ENCODE assay signal across 16 cellular contexts in genomic region chr5:169629847-169630548, GRCh38. TPM values are rescaled to one million over a fixed set of nuclear protein-coding genes. Genes with fewer than 3 reads are reported as not detected.
A peak's percentile ranks its signal among the peaks of the same experiment; 100 is the strongest.
DNase-seq lines count a peak whose midpoint lies in the region; ATAC-seq, FAIRE-seq and TF ChIP-seq lines count a peak whose summit lies in the region.
"Had no signal": no experiment of that assay in that cellular context is flagged by ENCODE, and none has a peak within 500 bp of the region (broad histone marks: within the 10 kb centered on the region; RNA-seq: fewer than 3 reads in every experiment).

No MANE protein-coding gene starts in this region.

- peak overlapping the region; percentile 52 for H3K4me2 ChIP-seq in A549

- no peak overlapping the region for H3K27ac Mint-ChIP-seq in nephron progenitor cell
- H3K27ac Mint-ChIP-seq: activated CD4-positive, alpha-beta T cell treated with anti-CD3 and anti-CD28 coated beads, Interleukin-2, amount 10 ng/mL, durations not matched to agents 7 days and 5 days had no signal

- CTCF ChIA-PET in A549 (lab: Yijun Ruan, JAX) = interaction anchor here (0.8 to 1.4 kb wide), 4 partner anchors 64 to 643 kb away, joined by 3 read pairs; partner anchors contain the start of gene INSYN2B

- H3K9me3 ChIP-seq in A549 (peaks cover 6% of the 10 kb centered on the region), gastroesophageal sphincter (peaks cover 0 to 10% (median 0%) of the 10 kb centered on the region in 3 donors)

- ATAC-seq in A549 = peak; percentile 96
- peak; percentile 55 for ATAC-seq in GM18520 (IDR thresholded peaks at IDR 0.05; ENCODE audit: unreplicated experiment)
- ATAC-seq in SK-N-SH treated with all-trans-retinoic acid at 6 μM for 48 hours = peak; percentile 79
- no peak for ATAC-seq in HG02798 (IDR thresholded peaks at IDR 0.05; ENCODE audit: poor library complexity, unreplicated experiment)
- ATAC-seq in gastroesophageal sphincter = no peak

- no peak for FAIRE-seq in A549 (lab: Jason Lieb, UNC)
- FAIRE-seq: H1 had no signal

- TF ChIP-seq POLR2A in A549 (IDR thresholded peaks at IDR 0.05; ENCODE audit: low read length) (no peak), gastroesophageal sphincter (IDR thresholded peaks at IDR 0.05) (no peak)

- no peaks in the 10 kb centered on the region for H3K4me1 Mint-ChIP-seq in nephron progenitor cell
- H3K4me1 Mint-ChIP-seq: neural crest cell had no signal

- TF ChIP-seq CTCF in A549 (IDR thresholded peaks at IDR 0.05) (no peak), fibroblast of mammary gland (conservative IDR thresholded peaks at IDR 0.05; ENCODE audit: control insufficient read depth, insufficient read depth, low read depth, low read length) (no peak), nephron progenitor cell (IDR thresholded peaks at IDR 0.05) (no peak), gastroesophageal sphincter (IDR thresholded peaks at IDR 0.05) (no peak)

- no peak overlapping the region for H3K4me3 Mint-ChIP-seq in nephron progenitor cell
- H3K4me3 Mint-ChIP-seq: activated CD4-positive, alpha-beta T cell treated with anti-CD3 and anti-CD28 coated beads, Interleukin-2, amount 10 ng/mL, durations not matched to agents 7 days and 5 days; neural crest cell had no signal

- peaks cover 11% of the 10 kb centered on the region for H3K27me3 Mint-ChIP-seq in nephron progenitor cell (ENCODE audit: low read depth, poor library complexity)

- H3K36me3 ChIP-seq in gastroesophageal sphincter = no peaks in the 10 kb centered on the region
- H3K36me3 ChIP-seq: cardiac muscle cell, tibial nerve had no signal

- TF ChIP-seq EP300 in A549 (IDR thresholded peaks at IDR 0.05) (peak in 1 of 2 experiments; percentile 37; a peak in 1 of 5 replicates), gastroesophageal sphincter (IDR thresholded peaks at IDR 0.05) (no peak)

- no peaks in the 10 kb centered on the region for H3K27me3 ChIP-seq in gastroesophageal sphincter
- H3K27me3 ChIP-seq: cardiac muscle cell, tibial nerve had no signal

- no peaks in the 10 kb centered on the region for H3K36me3 Mint-ChIP-seq in nephron progenitor cell (ENCODE audit: low read depth)

- POLR2A ChIA-PET in A549 (lab: Yijun Ruan, JAX) = no interaction called here

- WGBS in A549 (ENCODE audit: missing lambda C conversion rate) = 30% methylated on average over 6 of the region's 6 CpGs
- 65 to 91% methylated on average over 5 of the region's 6 CpGs for WGBS in gastroesophageal sphincter (ENCODE audit: low coverage in 1 of 2), 2 donors

- DNase-seq in A549 (ENCODE audit: low read depth in 1 of 2, low spot score in 1 of 2) = peak; percentile 57 to 83
- DNase-seq in fibroblast of mammary gland (ENCODE audit: low read depth) = peak; percentile 89
- DNase-seq in nephron progenitor cell = no peak
- DNase-seq in pons (ENCODE audit: low spot score) = no peak
- DNase-seq: activated CD4-positive, alpha-beta T cell treated with anti-CD3 and anti-CD28 coated beads, Interleukin-2, amount 10 ng/mL, durations not matched to agents 7 days and 5 days; NCI-H2029 treated with DMSO at 0.1 percent for 48 hours; RPMI8226 had no signal

- peaks cover 14% of the 10 kb centered on the region for H3K9me3 Mint-ChIP-seq in nephron progenitor cell

- peaks cover 49% of the 10 kb centered on the region for H3K4me1 ChIP-seq in A549
- no peaks in the 10 kb centered on the region for H3K4me1 ChIP-seq in gastroesophageal sphincter
- H3K4me1 ChIP-seq: tibial nerve had no signal

- H3K4me3 ChIP-seq in A549 (no peak overlapping the region), fibroblast of mammary gland (ENCODE audit: control insufficient read depth, low read depth, low read length) (no peak overlapping the region), gastroesophageal sphincter (no peak overlapping the region)
- H3K4me3 ChIP-seq: cardiac muscle cell, tibial nerve had no signal

- peak overlapping the region; percentile 59 to 79 for H3K27ac ChIP-seq in A549
- H3K27ac ChIP-seq in gastroesophageal sphincter = no peak overlapping the region
- H3K27ac ChIP-seq: cardiac muscle cell, HL-60, tibial nerve had no signal

- TF ChIP-seq RAD21 in A549 (conservative IDR thresholded peaks at IDR 0.05 in 1 of 2, IDR thresholded peaks at IDR 0.05 in 1 of 2) = peak in 1 of 2 experiments; percentile 18; a peak in 1 of 5 replicates

TF ChIP-seq in A549, 52 proteins besides CTCF, POLR2A, EP300 and RAD21 (continues in another document):
- no peak for TF ChIP-seq NFE2L2 (conservative IDR thresholded peaks at IDR 0.05; ENCODE audit: low read length)
- TF ChIP-seq CHD4 (IDR thresholded peaks at IDR 0.05; ENCODE audit: borderline replicate concordance) = no peak
- no peak for TF ChIP-seq EHF (CRISPR knock-in tag; IDR thresholded peaks at IDR 0.05)
- TF ChIP-seq USF2 (IDR thresholded peaks at IDR 0.05) = no peak
- TF ChIP-seq NPAS2 (CRISPR knock-in tag; IDR thresholded peaks at IDR 0.05; ENCODE audit: borderline replicate concordance) = no peak
- no peak for TF ChIP-seq RARB (CRISPR knock-in tag; IDR thresholded peaks at IDR 0.05)
- TF ChIP-seq HEYL (CRISPR knock-in tag; IDR thresholded peaks at IDR 0.05) = no peak
- TF ChIP-seq MAFK (IDR thresholded peaks at IDR 0.05; ENCODE audit: partially characterized antibody) = peak; percentile 67
- TF ChIP-seq KDM1A (IDR thresholded peaks at IDR 0.05; ENCODE audit: low read depth) = no peak
- TF ChIP-seq GATA3 (IDR thresholded peaks at IDR 0.05; ENCODE audit: borderline replicate concordance) = peak; percentile 68; the same call in 1 of the 2 replicates
- TF ChIP-seq JUN (IDR thresholded peaks at IDR 0.05) = peak; percentile 31 to 45; a peak in 1 of 5 replicates
- TF ChIP-seq FOSB (CRISPR knock-in tag; IDR thresholded peaks at IDR 0.05) = no peak
- TF ChIP-seq ZNF302 (CRISPR knock-in tag; IDR thresholded peaks at IDR 0.05) = no peak
- no peak for TF ChIP-seq CHD2 (IDR thresholded peaks at IDR 0.05; ENCODE audit: low read length, partially characterized antibody)
- TF ChIP-seq SMC3 (IDR thresholded peaks at IDR 0.05) = 0 out of 3 replicates have a peak, but pooled peaks have one; percentile 11
- no peak for TF ChIP-seq ESRRA (IDR thresholded peaks at IDR 0.05; ENCODE audit: borderline replicate concordance, low read length)

TF ChIP-seq in SK-N-SH treated with all-trans-retinoic acid at 6 μM for 48 hours, 23 proteins besides CTCF, POLR2A, EP300 and RAD21 (continues in another document):
- no peak for TF ChIP-seq PPARA (CRISPR knock-in tag; IDR thresholded peaks at IDR 0.05; ENCODE audit: borderline replicate concordance)
- TF ChIP-seq, protein P1, sequence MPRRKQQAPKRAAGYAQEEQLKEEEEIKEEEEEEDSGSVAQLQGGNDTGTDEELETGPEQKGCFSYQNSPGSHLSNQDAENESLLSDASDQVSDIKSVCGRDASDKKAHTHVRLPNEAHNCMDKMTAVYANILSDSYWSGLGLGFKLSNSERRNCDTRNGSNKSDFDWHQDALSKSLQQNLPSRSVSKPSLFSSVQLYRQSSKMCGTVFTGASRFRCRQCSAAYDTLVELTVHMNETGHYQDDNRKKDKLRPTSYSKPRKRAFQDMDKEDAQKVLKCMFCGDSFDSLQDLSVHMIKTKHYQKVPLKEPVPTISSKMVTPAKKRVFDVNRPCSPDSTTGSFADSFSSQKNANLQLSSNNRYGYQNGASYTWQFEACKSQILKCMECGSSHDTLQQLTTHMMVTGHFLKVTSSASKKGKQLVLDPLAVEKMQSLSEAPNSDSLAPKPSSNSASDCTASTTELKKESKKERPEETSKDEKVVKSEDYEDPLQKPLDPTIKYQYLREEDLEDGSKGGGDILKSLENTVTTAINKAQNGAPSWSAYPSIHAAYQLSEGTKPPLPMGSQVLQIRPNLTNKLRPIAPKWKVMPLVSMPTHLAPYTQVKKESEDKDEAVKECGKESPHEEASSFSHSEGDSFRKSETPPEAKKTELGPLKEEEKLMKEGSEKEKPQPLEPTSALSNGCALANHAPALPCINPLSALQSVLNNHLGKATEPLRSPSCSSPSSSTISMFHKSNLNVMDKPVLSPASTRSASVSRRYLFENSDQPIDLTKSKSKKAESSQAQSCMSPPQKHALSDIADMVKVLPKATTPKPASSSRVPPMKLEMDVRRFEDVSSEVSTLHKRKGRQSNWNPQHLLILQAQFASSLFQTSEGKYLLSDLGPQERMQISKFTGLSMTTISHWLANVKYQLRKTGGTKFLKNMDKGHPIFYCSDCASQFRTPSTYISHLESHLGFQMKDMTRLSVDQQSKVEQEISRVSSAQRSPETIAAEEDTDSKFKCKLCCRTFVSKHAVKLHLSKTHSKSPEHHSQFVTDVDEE (CRISPR knock-in tag; IDR thresholded peaks at IDR 0.05) = no peak
- no peak for TF ChIP-seq CSRNP3 (CRISPR knock-in tag; IDR thresholded peaks at IDR 0.05)
- TF ChIP-seq ZNF565 (CRISPR knock-in tag; conservative IDR thresholded peaks at IDR 0.05; ENCODE audit: low read depth) = no peak
- TF ChIP-seq OSR1 (CRISPR knock-in tag; IDR thresholded peaks at IDR 0.05) = no peak
- TF ChIP-seq TOX (CRISPR knock-in tag; IDR thresholded peaks at IDR 0.05; ENCODE audit: borderline replicate concordance) = no peak
- no peak for TF ChIP-seq TCF4 (CRISPR knock-in tag; IDR thresholded peaks at IDR 0.05; ENCODE audit: borderline replicate concordance)
- no peak for TF ChIP-seq ZFP3 (CRISPR knock-in tag; IDR thresholded peaks at IDR 0.05)

RNA-seq across cellular contexts. Expression of gene DOCK2, which starts 7.1 kb away (rescaled TPM):
- polyA plus RNA-seq in A549 (2011; rRNA removed) (1.3 and 2.1 TPM in 2 replicates), A549 (2017; fragmentation: RNase III; extraction: RNeasy Plus Mini Kit Qiagen cat#74134 plus additional on column Dnase treatment) (4.0 to 5.2 TPM (median 4.6 TPM) in 3 replicates)
- polyA plus RNA-seq in A549 (2012; cell fraction: cytosol; rRNA removed) = 1.0 and 1.2 TPM in 2 replicates
- 1.4 and 2.4 TPM in 2 replicates for polyA plus RNA-seq in A549 (2012; cell fraction: nucleus; rRNA removed)
- 3.3 and 4.0 TPM in 2 replicates for polyA minus RNA-seq in A549 (2011; rRNA and poly(A)+ RNA removed)
- total RNA-seq in gastroesophageal sphincter = 10 to 100 TPM in 3 of 4 donors, 1 to 10 TPM in 1; 9.3 to 20.6 (median 11.8) TPM

RNA-seq across cellular contexts. Expression of gene SPDL1, which starts 46.4 kb away (rescaled TPM):
- 62.1 and 103 TPM in 2 replicates for polyA plus RNA-seq in A549 (2011; rRNA removed)
- polyA plus RNA-seq in A549 (2012; cell fraction: cytosol; rRNA removed) = 28.8 and 34.1 TPM in 2 replicates
- 19.8 and 35.2 TPM in 2 replicates for polyA plus RNA-seq in A549 (2012; cell fraction: nucleus; rRNA removed)
- polyA plus RNA-seq in A549 (2017; fragmentation: RNase III; extraction: RNeasy Plus Mini Kit Qiagen cat#74134 plus additional on column Dnase treatment) = 100 to 116 TPM (median 102 TPM) in 3 replicates
- polyA minus RNA-seq in A549 (2011; rRNA and poly(A)+ RNA removed) = 14.4 and 16.7 TPM in 2 replicates
- 10 to 100 TPM in 1 of 4 donors, 1 to 10 TPM in 3; 5.7 to 10.1 (median 6.7) TPM for total RNA-seq in gastroesophageal sphincter

Comparison
In these comparisons a context has a peak if more than half of its experiments do, and no peak if none do; other contexts are left out.
1. ATAC-seq: peak in A549 (2 of 2), GM18520 (single experiment) and SK-N-SH treated with all-trans-retinoic acid at 6 μM for 48 hours (single experiment); none in HG02798 (single experiment) and gastroesophageal sphincter (single experiment).
2. DNase-seq: peak in A549 (2 of 2) and fibroblast of mammary gland (single experiment); none in nephron progenitor cell (single experiment) and pons (single experiment).
3. H3K27ac ChIP-seq: peak in A549 (2 of 2); none in gastroesophageal sphincter (0 of 4).